9 cellular contexts compared by ENCODE assay signal in the genomic region with DNA sequence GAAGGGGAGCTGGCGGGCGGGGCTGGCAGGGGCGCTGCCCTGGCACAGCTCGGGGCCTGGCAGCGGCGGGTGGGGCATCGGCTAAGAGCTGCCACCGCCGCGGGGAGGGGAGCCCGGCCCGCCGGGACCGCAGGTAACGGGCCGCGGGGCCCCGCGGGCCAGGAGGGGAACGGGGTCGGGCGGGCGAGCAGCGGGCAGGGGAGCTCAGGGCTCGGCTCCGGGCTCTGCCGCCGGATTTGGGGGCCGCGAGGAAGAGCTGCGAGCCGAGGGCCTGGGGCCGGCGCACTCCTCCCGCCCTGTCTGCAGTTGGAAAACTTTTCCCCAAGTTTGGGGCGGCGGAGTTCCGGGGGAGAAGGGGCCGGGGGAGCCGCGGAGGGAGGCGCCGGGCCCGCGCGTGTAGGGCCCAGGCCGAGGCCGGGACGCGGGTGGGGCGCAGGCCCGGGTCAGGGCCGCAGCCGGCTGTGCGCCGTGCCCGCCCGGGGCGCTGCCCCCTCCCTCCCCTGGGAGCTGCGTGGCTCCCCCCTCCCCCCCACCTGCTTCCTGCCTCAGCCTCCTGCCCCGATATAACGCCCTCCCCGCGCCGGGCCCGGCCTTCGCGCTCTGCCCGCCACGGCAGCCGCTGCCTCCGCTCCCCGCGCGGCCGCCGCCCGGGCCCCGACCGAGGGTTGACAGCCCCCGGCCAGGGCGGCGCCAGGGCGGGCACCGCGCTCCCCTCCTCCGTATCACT. TPM values are rescaled to one million over a fixed set of nuclear protein-coding genes. Genes with fewer than 3 reads are reported as not detected.
DNase-seq lines count a peak whose midpoint lies in the region; ATAC-seq and TF ChIP-seq lines count a peak whose summit lies in the region.
"Had no signal": no experiment of that assay in that cellular context is flagged by ENCODE, and none has a peak within 500 bp of the region (broad histone marks: within the 10 kb centered on the region; RNA-seq: fewer than 3 reads in every experiment).

No MANE protein-coding gene starts in this region.

- no peaks in the 10 kb centered on the region for H3K79me2 ChIP-seq in MM.1S (ENCODE audit: low read length)

- peaks cover 18% of the 10 kb centered on the region; the same call in 1 of the 2 replicates for H3F3A ChIP-seq in MM.1S (ENCODE audit: insufficient read depth, low read length)

- no peaks in the 10 kb centered on the region for H3K9me3 ChIP-seq in BLaER1 treated with 17β-estradiol and CSF1 and Interleukin-3, amounts not matched to agents 10 nM and 100 nM (replicated peaks in 1 of 11)
- H3K9me3 ChIP-seq in MM.1S (replicated peaks; ENCODE audit: insufficient read depth, low read length), result no peaks in the 10 kb centered on the region
- no peaks in the 10 kb centered on the region for H3K9me3 ChIP-seq in mesodermal cell (ENCODE audit: control insufficient read depth, low read length)
- H3K9me3 ChIP-seq in upper lobe of right lung, result no peaks in the 10 kb centered on the region

- ATAC-seq in upper lobe of right lung, result no peak

- peak overlapping the region; percentile 93 to 100 (median 99) for H3K4me2 ChIP-seq in BLaER1 treated with 17β-estradiol and CSF1 and Interleukin-3, amounts not matched to agents 10 nM and 100 nM
- H3K4me2 ChIP-seq in MM.1S (ENCODE audit: low read depth, low read length), result peak overlapping the region; percentile 99

- peak overlapping the region; percentile 60 to 76 (median 64) for H3K4me3 ChIP-seq in BLaER1 treated with 17β-estradiol and CSF1 and Interleukin-3, amounts not matched to agents 10 nM and 100 nM
- H3K4me3 ChIP-seq in MM.1S (ENCODE audit: low read length) (peak overlapping the region; percentile 70), brain microvascular endothelial cell (ENCODE audit: low read depth, low read length) (peak overlapping the region; percentile 70), mesodermal cell (ENCODE audit: extremely low read depth, insufficient read depth, low read length, poor library complexity, severe bottlenecking) (peak overlapping the region; percentile 35), upper lobe of right lung (peak overlapping the region; percentile 67)

- intact Hi-C loops in upper lobe of right lung (cut with DNase I), result loop anchor here (2.0 kb wide), 1 partner anchor 189 kb away; no protein-coding TSS in a partner anchor

- in situ Hi-C loops in brain microvascular endothelial cell (cut with HindIII; ENCODE audit: low pct_ligation_motif_present, low sequenced_read_pairs), result no loop called here

- TF ChIP-seq CTCF in MM.1S (IDR thresholded peaks at IDR 0.05; ENCODE audit: low read length) (no peak), brain microvascular endothelial cell (IDR thresholded peaks at IDR 0.05; ENCODE audit: low read depth, low read length, missing control alignments) (no peak), upper lobe of right lung (IDR thresholded peaks at IDR 0.05) (no peak)

- H3K4me1 ChIP-seq in BLaER1 treated with 17β-estradiol and CSF1 and Interleukin-3, amounts not matched to agents 10 nM and 100 nM, result peaks cover 56 to 85% (median 76%) of the 10 kb centered on the region in 10 experiments
- peaks cover 8% of the 10 kb centered on the region for H3K4me1 ChIP-seq in MM.1S (ENCODE audit: low read length)
- H3K4me1 ChIP-seq in mesodermal cell (ENCODE audit: control insufficient read depth, insufficient read depth, low read length, poor library complexity, severe bottlenecking), result peaks cover 27% of the 10 kb centered on the region
- H3K4me1 ChIP-seq in upper lobe of right lung, result peaks cover 47% of the 10 kb centered on the region

- peaks cover 34 to 76% (median 58%) of the 10 kb centered on the region in 11 experiments; a peak in 20 of 22 replicates for H4K20me1 ChIP-seq in BLaER1 treated with 17β-estradiol and CSF1 and Interleukin-3, amounts not matched to agents 10 nM and 100 nM
- H4K20me1 ChIP-seq in MM.1S (ENCODE audit: insufficient read depth, low read length), result no peaks in the 10 kb centered on the region

- peak overlapping the region in 4 of 11 experiments; percentile 32 to 48 (median 34); a peak in 5 of 22 replicates for H3K27ac ChIP-seq in BLaER1 treated with 17β-estradiol and CSF1 and Interleukin-3, amounts not matched to agents 10 nM and 100 nM
- no peak overlapping the region for H3K27ac ChIP-seq in MM.1S (ENCODE audit: low read length)
- peak overlapping the region; percentile 88 for H3K27ac ChIP-seq in brain microvascular endothelial cell
- H3K27ac ChIP-seq in mesodermal cell (ENCODE audit: low read depth, low read length, severe bottlenecking), result no peak overlapping the region
- peak overlapping the region; percentile 84 for H3K27ac ChIP-seq in upper lobe of right lung
- H3K27ac ChIP-seq: epithelial cell of prostate had no signal

- peak overlapping the region; percentile 57 to 76 (median 71); a peak in 20 of 22 replicates for H3K9ac ChIP-seq in BLaER1 treated with 17β-estradiol and CSF1 and Interleukin-3, amounts not matched to agents 10 nM and 100 nM
- 0 out of 2 replicates have a peak overlapping the region, but pooled peaks have one; percentile 10 for H3K9ac ChIP-seq in MM.1S (ENCODE audit: low read length)

- no peak for DNase-seq in MM.1S
- DNase-seq in brain microvascular endothelial cell, result no peak
- no peak for DNase-seq in upper lobe of right lung
- no peak for DNase-seq in AG08395 (ENCODE audit: low spot score)
- DNase-seq in NCI-H226, result no peak
- DNase-seq in COLO829 (ENCODE audit: low spot score), result no peak

- 3 to 5% methylated on average over 51 to 63 of the region's 87 CpGs for WGBS in mesodermal cell (ENCODE audit: insufficient coverage in 2 of 2), 2 experiments

- H3K9me2 ChIP-seq in MM.1S (replicated peaks; ENCODE audit: insufficient read depth, low read length), result no peaks in the 10 kb centered on the region

- H3K36me3 ChIP-seq in BLaER1 treated with 17β-estradiol and CSF1 and Interleukin-3, amounts not matched to agents 10 nM and 100 nM, result peaks cover 0 to 8% (median 3%) of the 10 kb centered on the region in 11 experiments; a peak in 11 of 22 replicates
- no peaks in the 10 kb centered on the region for H3K36me3 ChIP-seq in MM.1S (replicated peaks; ENCODE audit: insufficient read depth, low read length)
- H3K36me3 ChIP-seq in brain microvascular endothelial cell (replicated peaks), result peaks cover 45% of the 10 kb centered on the region
- H3K36me3 ChIP-seq in mesodermal cell (ENCODE audit: control insufficient read depth, insufficient read depth, low read length), result peaks cover 8% of the 10 kb centered on the region
- peaks cover 10% of the 10 kb centered on the region for H3K36me3 ChIP-seq in upper lobe of right lung

- H3K27me3 ChIP-seq in BLaER1 treated with 17β-estradiol and CSF1 and Interleukin-3, amounts not matched to agents 10 nM and 100 nM, result peaks cover 70 to 96% (median 89%) of the 10 kb centered on the region in 11 experiments
- H3K27me3 ChIP-seq in MM.1S (replicated peaks; ENCODE audit: insufficient read depth, low read length) (peaks cover 32% of the 10 kb centered on the region), brain microvascular endothelial cell (replicated peaks) (no peaks in the 10 kb centered on the region), upper lobe of right lung (peaks cover 5% of the 10 kb centered on the region)

- H2AFZ ChIP-seq in MM.1S (ENCODE audit: low read length), result peak overlapping the region; percentile 43

RNA-seq across cellular contexts. Expression of gene HIC1, which starts 0.8 kb away (rescaled TPM):
- 1.3 TPM for polyA plus RNA-seq in mesodermal cell (2013, experiment 1 of 2)
- 2.1 TPM for polyA plus RNA-seq in mesodermal cell (2013, experiment 2 of 2)
- 20.8 TPM for total RNA-seq in upper lobe of right lung

RNA-seq across cellular contexts. Expression of gene OVCA2, which starts 13.8 kb away (rescaled TPM):
- polyA plus RNA-seq in mesodermal cell (2013, experiment 1 of 2), result 25.9 TPM
- 25.3 TPM for polyA plus RNA-seq in mesodermal cell (2013, experiment 2 of 2)
- 21.4 TPM for total RNA-seq in upper lobe of right lung

RNA-seq across cellular contexts. Expression of gene DPH1, which starts 25.7 kb away (rescaled TPM):
- 23.9 TPM for polyA plus RNA-seq in mesodermal cell (2013, experiment 1 of 2)
- 26.9 TPM for polyA plus RNA-seq in mesodermal cell (2013, experiment 2 of 2)
- total RNA-seq in upper lobe of right lung, result 47.8 TPM

RNA-seq across cellular contexts. Expression of gene RTN4RL1, which starts 30.5 kb away (rescaled TPM):
- 0.52 TPM for polyA plus RNA-seq in mesodermal cell (2013, experiment 1 of 2)
- polyA plus RNA-seq in mesodermal cell (2013, experiment 2 of 2), result 0.56 TPM
- total RNA-seq in upper lobe of right lung, result 4.3 TPM

Comparison
In these comparisons a context has a peak if more than half of its experiments do, and no peak if none do; other contexts are left out.
1. H3K27ac ChIP-seq: peak in brain microvascular endothelial cell (single experiment) and upper lobe of right lung (single experiment); none in MM.1S (single experiment) and mesodermal cell (single experiment).
2. Peak in every context shown above with its lines, with median percentiles within 50 percentile points of each other: H3K4me3 ChIP-seq.